In genomic region chr2:121565389-121566250, GRCh38 we compare ENCODE assay signal across 1 cellular context.
TF ChIP-seq lines count a peak whose summit lies in the region.

No MANE protein-coding gene starts in this region.

TF ChIP-seq in HepG2, 621 proteins besides CTCF, POLR2A, EP300 and RAD21:
- TF ChIP-seq PHF8 (CRISPR knock-in tag; IDR thresholded peaks at IDR 0.05) = no peak
- no peak for TF ChIP-seq NFRKB (IDR thresholded peaks at IDR 0.05)
- no peak for TF ChIP-seq JARID2 (CRISPR knock-in tag; IDR thresholded peaks at IDR 0.05; ENCODE audit: insufficient replicate concordance)
- no peak for TF ChIP-seq DBP (CRISPR knock-in tag; IDR thresholded peaks at IDR 0.05; ENCODE audit: not compliant biosample characterization)
- TF ChIP-seq ZBTB34 (CRISPR knock-in tag; IDR thresholded peaks at IDR 0.05) = no peak
- 0 out of 2 replicates have a peak, but pooled peaks have one; percentile 12 for TF ChIP-seq TBX2 (CRISPR knock-in tag; IDR thresholded peaks at IDR 0.05; ENCODE audit: borderline replicate concordance)
TF ChIP-seq in HepG2: peak in this region for 1.
